ENCODE assay signal across 7 cellular contexts in the genomic region with DNA sequence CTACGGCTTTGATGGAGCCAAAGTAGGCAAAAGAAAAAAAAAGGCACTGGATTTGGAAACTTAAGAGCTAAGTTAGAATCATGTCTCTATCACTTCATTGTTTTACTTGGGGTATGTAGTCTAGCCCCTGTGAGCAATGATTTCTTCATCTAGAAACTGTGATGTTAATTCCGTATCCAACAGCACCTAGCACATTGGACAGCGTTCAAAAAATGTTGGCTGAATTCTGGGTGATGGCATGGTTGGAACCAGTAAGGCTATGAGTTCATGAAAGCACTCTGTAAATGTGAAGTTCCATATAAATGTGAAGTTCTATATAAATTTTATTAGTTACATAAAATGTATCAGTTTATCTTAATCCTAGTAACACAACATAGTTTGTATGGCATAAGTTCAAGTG.
"Had no signal": no experiment of that assay in that cellular context is flagged by ENCODE, and none has a peak within 500 bp of the region (broad histone marks: within the 10 kb centered on the region; RNA-seq: fewer than 3 reads in every experiment).

No MANE protein-coding gene starts in this region.

- ATAC-seq: GM12878 had no signal

- DNase-seq: GDM1, GF-D8 had no signal

- FAIRE-seq: GM12878, GM12891, GM12892, GM18507, GM19239 had no signal

- H3K4me3 ChIP-seq: GM12878 had no signal
